Comparison of ENCODE assay signal across 11 cellular contexts in genomic region chr17:67082110-67082509, GRCh38. TPM values are rescaled to one million over a fixed set of nuclear protein-coding genes. Genes with fewer than 3 reads are reported as not detected.
DNase-seq lines count a peak whose midpoint lies in the region; ATAC-seq and TF ChIP-seq lines count a peak whose summit lies in the region.
"Had no signal": no experiment of that assay in that cellular context is flagged by ENCODE, and none has a peak within 500 bp of the region (broad histone marks: within the 10 kb centered on the region; RNA-seq: fewer than 3 reads in every experiment).

No MANE protein-coding gene starts in this region.

- peaks cover 9% of the 10 kb centered on the region for H3K4me1 Mint-ChIP-seq in memory B cell
- no peaks in the 10 kb centered on the region for H3K4me1 Mint-ChIP-seq in glutamatergic neuron (ENCODE audit: low read depth, unreplicated experiment)

- H3K36me3 Mint-ChIP-seq in memory B cell, result peaks cover 17% of the 10 kb centered on the region
- no peaks in the 10 kb centered on the region for H3K36me3 Mint-ChIP-seq in glutamatergic neuron (ENCODE audit: unreplicated experiment)

- no peak overlapping the region for H3K4me3 Mint-ChIP-seq in memory B cell
- H3K4me3 Mint-ChIP-seq in glutamatergic neuron (ENCODE audit: unreplicated experiment), result no peak overlapping the region

- H3K9me3 Mint-ChIP-seq in memory B cell, result no peaks in the 10 kb centered on the region
- no peaks in the 10 kb centered on the region for H3K9me3 Mint-ChIP-seq in glutamatergic neuron (ENCODE audit: unreplicated experiment)

- H3K4me3 ChIP-seq in MG63, result no peak overlapping the region
- H3K4me3 ChIP-seq: thoracic aorta had no signal

- H3K27ac Mint-ChIP-seq in memory B cell (peak overlapping the region; percentile 82), glutamatergic neuron (ENCODE audit: unreplicated experiment) (no peak overlapping the region)

- TF ChIP-seq CTCF in glutamatergic neuron (IDR thresholded peaks at IDR 0.05; ENCODE audit: partially characterized antibody, unreplicated experiment), result no peak

- H3K27me3 Mint-ChIP-seq in memory B cell (no peaks in the 10 kb centered on the region), glutamatergic neuron (ENCODE audit: unreplicated experiment) (no peaks in the 10 kb centered on the region)

- no peaks in the 10 kb centered on the region for H3K9me3 ChIP-seq in MG63
- H3K9me3 ChIP-seq: thoracic aorta had no signal

- peaks cover 10% of the 10 kb centered on the region for H3K36me3 ChIP-seq in MG63

- peak; percentile 55 for ATAC-seq in GM18508 (IDR thresholded peaks at IDR 0.05; ENCODE audit: insufficient read depth, unreplicated experiment)
- ATAC-seq in GM21528 (IDR thresholded peaks at IDR 0.05; ENCODE audit: low FRiP score, unreplicated experiment), result peak; percentile 76
- peak; percentile 58 for ATAC-seq in HG03571 (IDR thresholded peaks at IDR 0.05; ENCODE audit: unreplicated experiment)
- peak; percentile 39 for ATAC-seq in memory B cell (ENCODE audit: low read depth)
- ATAC-seq in GM19023 (IDR thresholded peaks at IDR 0.05; ENCODE audit: unreplicated experiment), result no peak

- no peaks in the 10 kb centered on the region for H3K27me3 ChIP-seq in MG63

- no peak for DNase-seq in memory B cell (ENCODE audit: low spot score in 2 of 2)
- no peak for DNase-seq in NCI-H2107 (lab: John Stamatoyannopoulos, UW)
- no peak for DNase-seq in MG63
- DNase-seq in glutamatergic neuron, result no peak
- DNase-seq: foreskin melanocyte had no signal

RNA-seq across cellular contexts. Expression of gene CACNG1, which starts 37.8 kb away (rescaled TPM):
- not detected in 2 replicates for total RNA-seq in MG63 (2014; rRNA removed; shearing (Covaris generic); ENCODE audit: low replicate concordance)
- total RNA-seq in glutamatergic neuron (ENCODE audit: unreplicated experiment), result not detected
- total RNA-seq: renal cortical epithelial cell, thoracic aorta had no signal
